ENCODE assay signal across 8 cellular contexts in the genomic region with DNA sequence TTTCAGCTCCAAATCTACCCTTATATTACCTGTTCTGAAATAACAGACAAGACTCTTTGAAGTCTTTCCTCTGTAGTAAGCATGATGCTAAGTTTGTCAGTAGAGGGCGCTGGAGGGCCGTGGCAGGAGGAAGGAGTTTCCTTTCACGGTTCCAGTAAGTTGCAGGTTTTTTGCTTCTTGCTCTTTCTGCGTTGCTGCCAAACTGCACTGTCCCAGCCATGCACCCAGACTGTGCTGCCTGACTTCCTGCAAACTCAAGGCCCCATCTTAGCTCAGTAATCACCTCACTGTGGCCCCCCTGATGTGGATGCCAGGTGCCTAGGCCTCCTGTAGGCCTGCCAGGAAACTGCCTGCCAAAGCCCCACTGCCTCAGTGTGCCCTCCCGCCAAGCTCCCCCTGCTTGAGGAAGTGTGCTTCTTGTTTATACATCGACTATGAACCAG.
A peak's percentile ranks its signal among the peaks of the same experiment; 100 is the strongest.
DNase-seq lines count a peak whose midpoint lies in the region; ATAC-seq and TF ChIP-seq lines count a peak whose summit lies in the region.

No MANE protein-coding gene starts in this region.

- H3K27ac Mint-ChIP-seq in brain, result peak overlapping the region in 4 of 5 experiments; percentile 47 to 83 (median 60)

- no peak overlapping the region for H3K4me3 ChIP-seq in HCT116 (replicated peaks in 1 of 2; ENCODE audit: low read depth in 1 of 2, low read length in 2 of 2)
- no peak overlapping the region for H3K4me3 ChIP-seq in LNCaP clone FGC (ENCODE audit: low read depth, low read length)
- no peak overlapping the region for H3K4me3 ChIP-seq in PC-9

- TF ChIP-seq RAD21 in HCT116 (IDR thresholded peaks at IDR 0.05; ENCODE audit: low read depth), result peak; percentile 87

- no peaks in the 10 kb centered on the region for H3K9me3 Mint-ChIP-seq in brain

- CTCF ChIA-PET in HCT116 (lab: Charles Lee) (interaction anchor here (0.6 to 3.7 kb wide), 5 partner anchors 37 to 259 kb away, joined by 3 to 26 read pairs (median 5); no protein-coding TSS in a partner anchor), PC-9 (lab: Charles Lee) (no interaction called here)

- H3K4me3 Mint-ChIP-seq in brain, result peak overlapping the region in 1 of 5 experiments; percentile 26

- no peaks in the 10 kb centered on the region for H3K27me3 ChIP-seq in HCT116 (ENCODE audit: insufficient read depth, low read length)
- no peaks in the 10 kb centered on the region for H3K27me3 ChIP-seq in PC-9 (ENCODE audit: insufficient read depth, low read depth)

- peak; percentile 95 for ATAC-seq in HCT116

- intact Hi-C loops in HCT116 (cut with micrococcal nuclease) (loop anchor here (1.0 to 10.0 kb wide), 6 partner anchors 53 to 721 kb away; no protein-coding TSS in a partner anchor), PC-9 (cut with micrococcal nuclease; ENCODE audit: unreplicated experiment) (loop anchor here (1.0 to 10.0 kb wide), 2 partner anchors 36 to 1381 kb away; no protein-coding TSS in a partner anchor)

- H3K4me2 ChIP-seq in HCT116 (ENCODE audit: low read length) (peak overlapping the region; percentile 60), PC-9 (no peak overlapping the region)

- peak overlapping the region; percentile 37 for H2AFZ ChIP-seq in HCT116 (ENCODE audit: low read depth, low read length, poor library complexity, severe bottlenecking)
- no peak overlapping the region for H2AFZ ChIP-seq in PC-9

- BruUV-seq in HCT116 (replicated peaks; lab: Mats Ljungman, UMichigan) (no TSS peak), PC-9 (replicated peaks; lab: Mats Ljungman, UMichigan) (no TSS peak)

- H3K79me2 ChIP-seq in HCT116 (ENCODE audit: insufficient read depth, low read length) (no peaks in the 10 kb centered on the region), PC-9 (ENCODE audit: low read depth) (no peaks in the 10 kb centered on the region)

- H3K4me1 ChIP-seq in HCT116 (ENCODE audit: control insufficient read depth in 1 of 2, insufficient read depth in 2 of 2, low read length in 2 of 2), result peaks cover 0 to 3% of the 10 kb centered on the region in 2 experiments; a peak in 2 of 4 replicates
- no peaks in the 10 kb centered on the region for H3K4me1 ChIP-seq in PC-9 (replicated peaks; ENCODE audit: insufficient read depth)

- POLR2A ChIA-PET in HCT116 (lab: Charles Lee) (no interaction called here), PC-9 (lab: Charles Lee; ENCODE audit: unreplicated experiment) (no interaction called here)

- RAD21 ChIA-PET in HCT116 (lab: Charles Lee; ENCODE audit: low non-redundant PET in 1 of 2, low total read pairs in 2 of 2, uncharacterized antibody in 2 of 2, unreplicated experiment in 2 of 2), result interaction anchor here in 1 of 2 experiments (1.2 kb wide), 1 partner anchor 56 kb away, joined by 3 read pairs; no protein-coding TSS in a partner anchor

- H3K9ac ChIP-seq in HCT116 (ENCODE audit: low read length), result no peak overlapping the region

- H3F3A ChIP-seq in PC-9 (ENCODE audit: insufficient read depth, low read depth), result no peaks in the 10 kb centered on the region

- DNase-seq in activated T-cell treated with anti-CD3 and anti-CD28 coated beads for 24 hours (ENCODE audit: low read depth), result peak; percentile 13
- DNase-seq in activated T-cell treated with anti-CD3 and anti-CD28 coated beads, Interleukin-2, amount 50 U/mL, for 1 hour, result no peak
- peak; percentile 72 for DNase-seq in HCT116 (ENCODE audit: low read depth, low spot score)
- peak; percentile 75 for DNase-seq in LNCaP clone FGC (ENCODE audit: low read depth)
- peak; percentile 51 to 64 for DNase-seq in PC-9
- peak; percentile 82 for DNase-seq in iris pigment epithelial cell (ENCODE audit: low read depth)
- peak; percentile 58 for DNase-seq in stimulated activated CD4-positive, alpha-beta T cell treated with anti-CD3 and anti-CD28 coated beads, Interleukin-1b, Interleukin-23, amount 100 ng/mL, for 48 hours

- H3K9me3 ChIP-seq in HCT116 (ENCODE audit: control insufficient read depth in 1 of 2, insufficient read depth in 1 of 2, low read depth in 1 of 2, low read length in 2 of 2) (no peaks in the 10 kb centered on the region), PC-9 (ENCODE audit: insufficient read depth, low read depth) (no peaks in the 10 kb centered on the region; the same call in 1 of the 2 replicates)

- no peaks in the 10 kb centered on the region for H3K36me3 ChIP-seq in HCT116 (ENCODE audit: control insufficient read depth in 1 of 2, insufficient read depth in 2 of 2, low read length in 2 of 2)
- H3K36me3 ChIP-seq in PC-9 (ENCODE audit: low read depth), result no peaks in the 10 kb centered on the region

- H4K20me1 ChIP-seq in HCT116 (ENCODE audit: insufficient read depth) (no peaks in the 10 kb centered on the region), PC-9 (ENCODE audit: insufficient read depth) (no peaks in the 10 kb centered on the region)

- no peaks in the 10 kb centered on the region for H3K9me2 ChIP-seq in HCT116 (ENCODE audit: insufficient read depth)
- H3K9me2 ChIP-seq in PC-9 (ENCODE audit: insufficient read depth), result no peaks in the 10 kb centered on the region

- H3K36me3 Mint-ChIP-seq in brain, result no peaks in the 10 kb centered on the region

- H3K27me3 Mint-ChIP-seq in brain, result no peaks in the 10 kb centered on the region

- TF ChIP-seq POLR2A in HCT116 (IDR thresholded peaks at IDR 0.05; ENCODE audit: borderline replicate concordance, extremely low read depth, insufficient read depth, insufficient read length), result no peak

- peaks cover 16% of the 10 kb centered on the region for H3K4me1 Mint-ChIP-seq in brain

- TF ChIP-seq CTCF in HCT116 (IDR thresholded peaks at IDR 0.05 in 2 of 3, conservative IDR thresholded peaks at IDR 0.05 in 1 of 3; ENCODE audit: borderline replicate concordance in 1 of 3, insufficient read depth in 1 of 3, low read depth in 2 of 3, low read length in 2 of 3), result peak; percentile 87 to 99 (median 93)
- TF ChIP-seq CTCF in LNCaP clone FGC (IDR thresholded peaks at IDR 0.05; ENCODE audit: control insufficient read depth, extremely low read depth, insufficient read depth), result peak; percentile 95
- TF ChIP-seq CTCF in PC-9 (conservative IDR thresholded peaks at IDR 0.05), result peak; percentile 88
- TF ChIP-seq CTCF in brain (conservative IDR thresholded peaks at IDR 0.05), result peak; percentile 94 to 97

- H3K27ac ChIP-seq in HCT116 (ENCODE audit: low read depth, low read length), result peak overlapping the region; percentile 28; the same call in 1 of the 2 replicates
- H3K27ac ChIP-seq in PC-9, result no peak overlapping the region

TF ChIP-seq in HCT116, 20 proteins besides CTCF, POLR2A, EP300 and RAD21:
- TF ChIP-seq EZH2phosphoT487 (IDR thresholded peaks at IDR 0.05; ENCODE audit: borderline replicate concordance), result no peak
- peak; percentile 69 for TF ChIP-seq TCF7L2 (IDR thresholded peaks at IDR 0.05; ENCODE audit: borderline replicate concordance, extremely low read depth, insufficient read depth, insufficient read length)
- no peak for TF ChIP-seq ELF1 (IDR thresholded peaks at IDR 0.05; ENCODE audit: borderline replicate concordance, low read depth)
- no peak for TF ChIP-seq ZNF274 (IDR thresholded peaks at IDR 0.05; ENCODE audit: low read depth, low read length)
- no peak for TF ChIP-seq JUND (IDR thresholded peaks at IDR 0.05)
- no peak for TF ChIP-seq CBX3 (IDR thresholded peaks at IDR 0.05; ENCODE audit: low read depth)
- TF ChIP-seq SRF (IDR thresholded peaks at IDR 0.05; ENCODE audit: low read depth), result 0 out of 2 replicates have a peak, but pooled peaks have one; percentile 23
